In genomic region chrX:70675284-70675683, GRCh38 we compare ENCODE assay signal across 26 cellular contexts.
"Had no signal": no experiment of that assay in that cellular context is flagged by ENCODE, and none has a peak within 500 bp of the region (broad histone marks: within the 10 kb centered on the region; RNA-seq: fewer than 3 reads in every experiment).

No MANE protein-coding gene starts in this region.

- H3K9me3 Mint-ChIP-seq: activated naive CD8-positive, alpha-beta T cell treated with anti-CD3 and anti-CD28 coated beads, Interleukin-2, amount 10 ng/mL, durations not matched to agents 7 days and 5 days; effector memory CD8-positive, alpha-beta T cell; T-cell had no signal

- H3K4me1 ChIP-seq: gastrocnemius medialis, left lung, lower lobe of right lung, right atrium auricular region, testis, transverse colon had no signal

- H3K4me3 ChIP-seq: coronary artery, gastrocnemius medialis, left lung, lower lobe of right lung, right atrium auricular region, smooth muscle cell, testis, transverse colon had no signal

- H3K36me3 ChIP-seq: brain microvascular endothelial cell, gastrocnemius medialis, left lung, lower lobe of right lung, right atrium auricular region, transverse colon had no signal

- H3K4me3 Mint-ChIP-seq: activated naive CD8-positive, alpha-beta T cell treated with anti-CD3 and anti-CD28 coated beads, Interleukin-2, amount 10 ng/mL, durations not matched to agents 7 days and 5 days; effector memory CD8-positive, alpha-beta T cell; naive thymus-derived CD8-positive, alpha-beta T cell; T-cell had no signal

- DNase-seq: activated CD4-positive, alpha-beta T cell treated with anti-CD3 and anti-CD28 coated beads for 4 hours; activated CD4-positive, CD25-positive, alpha-beta regulatory T cell; activated CD8-positive, alpha-beta memory T cell treated with anti-CD3 and anti-CD28 coated beads for 24 hours; activated CD8-positive, alpha-beta memory T cell treated with anti-CD3 and anti-CD28 coated beads, Interleukin-2, amount 50 U/mL, for 48 hours; activated gamma-delta T cell treated with Interleukin-2 at 50 U/mL for 16 hours; activated naive CD8-positive, alpha-beta T cell treated with anti-CD3 and anti-CD28 coated beads, Interleukin-2, amount 10 ng/mL, durations not matched to agents 7 days and 5 days; amniotic stem cell; brain microvascular endothelial cell; effector memory CD8-positive, alpha-beta T cell; erythroblast; gastrocnemius medialis; glutamatergic neuron; left lung; lower lobe of right lung; mesenchymal stem cell; naive thymus-derived CD8-positive, alpha-beta T cell; stimulated activated CD4-positive, alpha-beta T cell treated with anti-CD3 and anti-CD28 coated beads, Interleukin-1b, Interleukin-23, amount 100 ng/mL, for 48 hours; stimulated activated CD4-positive, alpha-beta T cell treated with anti-CD3 and anti-CD28 coated beads, Interleukin-4, amount 100 ng/mL, for 4 hours; stimulated activated CD8-positive, alpha-beta memory T cell treated with anti-CD3 and anti-CD28 coated beads, Interleukin-4, amount 100 ng/mL, for 48 hours; stimulated activated naive B cell treated with anti-CD40 and anti-IgM and Interleukin-4, amounts not matched to agents 10 μg/mL and 1 μg/mL and 100 μg/mL, for 72 hours; T-cell; testis; transverse colon had no signal

- H3K27ac ChIP-seq: brain microvascular endothelial cell, coronary artery, gastrocnemius medialis, left lung, lower lobe of right lung, right atrium auricular region, testis, transverse colon had no signal

- H3K36me3 Mint-ChIP-seq: activated naive CD8-positive, alpha-beta T cell treated with anti-CD3 and anti-CD28 coated beads, Interleukin-2, amount 10 ng/mL, durations not matched to agents 7 days and 5 days; naive thymus-derived CD8-positive, alpha-beta T cell; stimulated activated naive B cell treated with anti-CD40 and anti-IgM and Interleukin-4, amounts not matched to agents 10 μg/mL and 1 μg/mL and 100 μg/mL, for 72 hours; T-cell had no signal

- H3K4me1 Mint-ChIP-seq: activated naive CD8-positive, alpha-beta T cell treated with anti-CD3 and anti-CD28 coated beads, Interleukin-2, amount 10 ng/mL, durations not matched to agents 7 days and 5 days; naive thymus-derived CD8-positive, alpha-beta T cell; T-cell had no signal

- H3K9me3 ChIP-seq: gastrocnemius medialis, left lung, lower lobe of right lung, right atrium auricular region, testis, transverse colon had no signal

- H3K27ac Mint-ChIP-seq: activated naive CD8-positive, alpha-beta T cell treated with anti-CD3 and anti-CD28 coated beads, Interleukin-2, amount 10 ng/mL, durations not matched to agents 7 days and 5 days; naive thymus-derived CD8-positive, alpha-beta T cell; stimulated activated naive B cell treated with anti-CD40 and anti-IgM and Interleukin-4, amounts not matched to agents 10 μg/mL and 1 μg/mL and 100 μg/mL, for 72 hours; T-cell had no signal

- H3K27me3 Mint-ChIP-seq: activated naive CD8-positive, alpha-beta T cell treated with anti-CD3 and anti-CD28 coated beads, Interleukin-2, amount 10 ng/mL, durations not matched to agents 7 days and 5 days; effector memory CD8-positive, alpha-beta T cell had no signal
